ENCODE assay signal across 9 cellular contexts in the genomic region with DNA sequence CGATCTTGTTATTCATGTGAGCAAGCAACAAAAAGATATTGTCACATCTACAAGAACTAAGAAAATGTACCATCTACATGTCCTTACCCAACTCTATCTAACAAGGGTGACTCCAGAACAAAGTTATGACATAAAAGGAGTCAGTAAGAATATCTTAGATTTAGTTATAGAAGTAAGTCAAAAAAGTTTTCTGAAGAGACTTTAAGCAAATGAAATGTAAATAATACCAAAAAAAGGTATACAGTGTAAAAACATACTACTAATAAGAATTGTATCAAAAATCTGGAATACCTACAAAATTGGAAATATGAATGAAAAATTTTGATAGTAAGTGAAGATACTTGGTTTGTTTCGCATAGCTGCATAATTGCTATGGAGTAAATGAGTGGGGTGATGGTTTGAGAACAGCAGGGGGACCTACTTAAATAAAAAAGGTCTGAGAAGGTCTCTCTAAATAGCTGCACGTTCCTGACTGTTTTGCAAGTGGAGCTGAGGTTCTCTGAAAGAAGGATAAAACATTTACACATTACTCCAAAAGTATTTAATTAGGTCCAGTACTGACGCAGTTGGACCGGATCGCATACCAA. TPM values are rescaled to one million over a fixed set of nuclear protein-coding genes. Genes with fewer than 3 reads are reported as not detected.
DNase-seq lines count a peak whose midpoint lies in the region; ATAC-seq and TF ChIP-seq lines count a peak whose summit lies in the region.
"Had no signal": no experiment of that assay in that cellular context is flagged by ENCODE, and none has a peak within 500 bp of the region (broad histone marks: within the 10 kb centered on the region; RNA-seq: fewer than 3 reads in every experiment).

No MANE protein-coding gene starts in this region.

- no peaks in the 10 kb centered on the region for H3K9me3 Mint-ChIP-seq in activated CD8-positive, alpha-beta memory T cell treated with anti-CD3 and anti-CD28 coated beads, Interleukin-2, amount 10 ng/mL, durations not matched to agents 7 days and 5 days (ENCODE audit: low read depth)
- no peaks in the 10 kb centered on the region for H3K9me3 Mint-ChIP-seq in endodermal cell
- peaks cover 0 to 6% of the 10 kb centered on the region in 2 donors for H3K9me3 Mint-ChIP-seq in stimulated activated naive CD8-positive, alpha-beta T cell treated with anti-CD3 and anti-CD28 coated beads, Interleukin-15, amount 100 ng/mL, for 72 hours

- no peak for TF ChIP-seq POLR2A in ovary (IDR thresholded peaks at IDR 0.05)

- CTCF ChIA-PET in activated CD8-positive, alpha-beta memory T cell treated with anti-CD3 and anti-CD28 coated beads, Interleukin-2, amount 10 ng/mL, durations not matched to agents 7 days and 5 days (lab: Charles Lee) = interaction anchor here (0.9 to 12.3 kb wide), 15 partner anchors 8 to 271 kb away, joined by 3 to 153 read pairs (median 5); no protein-coding TSS in a partner anchor

- H3K27ac ChIP-seq in RWPE2 (ENCODE audit: poor library complexity, severe bottlenecking) = peak overlapping the region; percentile 49
- no peak overlapping the region for H3K27ac ChIP-seq in endodermal cell (ENCODE audit: low read depth, low read length)
- H3K27ac ChIP-seq in ovary = no peak overlapping the region

- H3K9me3 ChIP-seq in RWPE2 (ENCODE audit: severe bottlenecking) (no peaks in the 10 kb centered on the region), endodermal cell (ENCODE audit: control insufficient read depth, low read length) (no peaks in the 10 kb centered on the region), ovary (no peaks in the 10 kb centered on the region)

- H3K4me1 ChIP-seq in RWPE2 (ENCODE audit: insufficient read depth, poor library complexity, severe bottlenecking) (peaks cover 27% of the 10 kb centered on the region), endodermal cell (ENCODE audit: control insufficient read depth, insufficient read depth, low read length) (no peaks in the 10 kb centered on the region), ovary (ENCODE audit: insufficient read depth) (no peaks in the 10 kb centered on the region)

- ATAC-seq in activated CD8-positive, alpha-beta memory T cell treated with anti-CD3 and anti-CD28 coated beads, Interleukin-2, amount 10 ng/mL, durations not matched to agents 7 days and 5 days = no peak
- ATAC-seq in RWPE2 (ENCODE audit: low read depth) = no peak
- ATAC-seq in stimulated activated naive CD8-positive, alpha-beta T cell treated with anti-CD3 and anti-CD28 coated beads, Interleukin-15, amount 100 ng/mL, for 72 hours = no peak

- TF ChIP-seq CTCF in RWPE2 (IDR thresholded peaks at IDR 0.05; ENCODE audit: poor library complexity, severe bottlenecking) (no peak), endodermal cell (conservative IDR thresholded peaks at IDR 0.05) (no peak), ovary (IDR thresholded peaks at IDR 0.05) (no peak)

- peaks cover 78% of the 10 kb centered on the region for H3K4me1 Mint-ChIP-seq in activated CD8-positive, alpha-beta memory T cell treated with anti-CD3 and anti-CD28 coated beads, Interleukin-2, amount 10 ng/mL, durations not matched to agents 7 days and 5 days
- no peaks in the 10 kb centered on the region for H3K4me1 Mint-ChIP-seq in endodermal cell
- peaks cover 71% of the 10 kb centered on the region for H3K4me1 Mint-ChIP-seq in stimulated activated naive CD8-positive, alpha-beta T cell treated with anti-CD3 and anti-CD28 coated beads, Interleukin-15, amount 100 ng/mL, for 72 hours

- H3K4me3 ChIP-seq in RWPE2 (ENCODE audit: severe bottlenecking) = no peak overlapping the region
- H3K4me3 ChIP-seq in endodermal cell (ENCODE audit: low read length) = no peak overlapping the region
- H3K4me3 ChIP-seq in ovary = no peak overlapping the region

- WGBS in endodermal cell (ENCODE audit: insufficient coverage in 1 of 2, insufficient read length in 1 of 2), 2 experiments = 85 to 93% methylated on average over 4 to 6 of the region's 6 CpGs
- WGBS in ovary, 3 donors = 63 to 65% (median 65%) methylated on average over 6 of the region's 6 CpGs

- intact Hi-C loops in ovary (cut with DNase I) = loop anchor here in 2 of 4 donors (5.0 to 10.0 kb wide), 2 partner anchors 269 to 376 kb away; a partner anchor contains a TSS

- H3K27ac Mint-ChIP-seq in activated CD8-positive, alpha-beta memory T cell treated with anti-CD3 and anti-CD28 coated beads, Interleukin-2, amount 10 ng/mL, durations not matched to agents 7 days and 5 days = peak overlapping the region; percentile 99
- H3K27ac Mint-ChIP-seq in endodermal cell = no peak overlapping the region
- peak overlapping the region; percentile 94 for H3K27ac Mint-ChIP-seq in stimulated activated naive CD8-positive, alpha-beta T cell treated with anti-CD3 and anti-CD28 coated beads, Interleukin-15, amount 100 ng/mL, for 72 hours

- DNase-seq in activated CD8-positive, alpha-beta memory T cell treated with anti-CD3 and anti-CD28 coated beads, Interleukin-2, amount 10 ng/mL, durations not matched to agents 7 days and 5 days = peak; percentile 37
- no peak for DNase-seq in activated CD8-positive, alpha-beta memory T cell treated with anti-CD3 and anti-CD28 coated beads, Interleukin-2, amount 50 U/mL, for 4 hours
- DNase-seq in RWPE2 (ENCODE audit: low spot score) (no peak), endodermal cell (peak; percentile 26), mucosa of gallbladder (ENCODE audit: low spot score) (no peak), UCSD-AML1 (lab: John Stamatoyannopoulos, UW; ENCODE audit: unreplicated experiment) (no peak), ovary (no peak)
- no peak for DNase-seq in stimulated activated naive CD8-positive, alpha-beta T cell treated with anti-CD3 and anti-CD28 coated beads, Interleukin-15, amount 100 ng/mL, for 72 hours
- DNase-seq: DMS79 treated with DMSO at 0.1 percent for 48 hours had no signal

- no peaks in the 10 kb centered on the region for H3K36me3 ChIP-seq in RWPE2 (ENCODE audit: low read depth)
- H3K36me3 ChIP-seq in endodermal cell (ENCODE audit: control insufficient read depth, insufficient read depth, low read length) = no peaks in the 10 kb centered on the region
- H3K36me3 ChIP-seq in ovary = no peaks in the 10 kb centered on the region

- H3K4me3 Mint-ChIP-seq in activated CD8-positive, alpha-beta memory T cell treated with anti-CD3 and anti-CD28 coated beads, Interleukin-2, amount 10 ng/mL, durations not matched to agents 7 days and 5 days = peak overlapping the region; percentile 83
- H3K4me3 Mint-ChIP-seq in endodermal cell = no peak overlapping the region
- peak overlapping the region; percentile 70 to 71 for H3K4me3 Mint-ChIP-seq in stimulated activated naive CD8-positive, alpha-beta T cell treated with anti-CD3 and anti-CD28 coated beads, Interleukin-15, amount 100 ng/mL, for 72 hours

- TF ChIP-seq EP300 in ovary (IDR thresholded peaks at IDR 0.05) = no peak

- no peaks in the 10 kb centered on the region for H3K27me3 ChIP-seq in RWPE2 (ENCODE audit: insufficient read depth, poor library complexity, severe bottlenecking)
- H3K27me3 ChIP-seq in endodermal cell (ENCODE audit: control insufficient read depth, insufficient read depth, low read length, poor library complexity, severe bottlenecking) = no peaks in the 10 kb centered on the region
- no peaks in the 10 kb centered on the region for H3K27me3 ChIP-seq in ovary

- H3K9ac ChIP-seq in endodermal cell (ENCODE audit: extremely low read depth, low read length, poor library complexity, severe bottlenecking) = no peak overlapping the region

- H3K36me3 Mint-ChIP-seq in activated CD8-positive, alpha-beta memory T cell treated with anti-CD3 and anti-CD28 coated beads, Interleukin-2, amount 10 ng/mL, durations not matched to agents 7 days and 5 days = peaks cover 3% of the 10 kb centered on the region
- no peaks in the 10 kb centered on the region for H3K36me3 Mint-ChIP-seq in endodermal cell (ENCODE audit: low read depth)

- H3K27me3 Mint-ChIP-seq in activated CD8-positive, alpha-beta memory T cell treated with anti-CD3 and anti-CD28 coated beads, Interleukin-2, amount 10 ng/mL, durations not matched to agents 7 days and 5 days = no peaks in the 10 kb centered on the region
- no peaks in the 10 kb centered on the region for H3K27me3 Mint-ChIP-seq in endodermal cell (ENCODE audit: insufficient read depth)
- no peaks in the 10 kb centered on the region for H3K27me3 Mint-ChIP-seq in stimulated activated naive CD8-positive, alpha-beta T cell treated with anti-CD3 and anti-CD28 coated beads, Interleukin-15, amount 100 ng/mL, for 72 hours

RNA-seq across cellular contexts. Expression of a gene that starts 51.0 kb away (rescaled TPM):
- 1 to 10 TPM; 6.2 to 6.9 TPM for total RNA-seq in activated CD8-positive, alpha-beta memory T cell treated with anti-CD3 and anti-CD28 coated beads, Interleukin-2, amount 10 ng/mL, durations not matched to agents 7 days and 5 days
- total RNA-seq in endodermal cell = under 1 TPM in 1 of 2 donors, not detected in 1; 0.07 TPM
- polyA plus RNA-seq in endodermal cell (2013, experiment 1 of 2) = 0.11 TPM
- not detected for polyA plus RNA-seq in endodermal cell (2013, experiment 2 of 2)
- 0.60 TPM for total RNA-seq in mucosa of gallbladder
- 10 to 100 TPM in 3 of 7 donors, 1 to 10 TPM in 4; 1.7 to 20.8 (median 6.4) TPM for total RNA-seq in ovary
- polyA plus RNA-seq in ovary = 10 to 100 TPM in 1 of 2 donors, 1 to 10 TPM in 1; 9.4 to 11.3 TPM

Comparison
In these comparisons a context has a peak if more than half of its experiments do, and no peak if none do; other contexts are left out.
1. DNase-seq: peak in activated CD8-positive, alpha-beta memory T cell treated with anti-CD3 and anti-CD28 coated beads, Interleukin-2, amount 10 ng/mL, durations not matched to agents 7 days and 5 days (single experiment) and endodermal cell (single experiment); none in activated CD8-positive, alpha-beta memory T cell treated with anti-CD3 and anti-CD28 coated beads, Interleukin-2, amount 50 U/mL, for 4 hours (single experiment), RWPE2 (single experiment), stimulated activated naive CD8-positive, alpha-beta T cell treated with anti-CD3 and anti-CD28 coated beads, Interleukin-15, amount 100 ng/mL, for 72 hours (0 of 2), mucosa of gallbladder (single experiment), UCSD-AML1 (single experiment) and ovary (0 of 5).